Comparison of ENCODE assay signal across 23 cellular contexts in the genomic region with DNA sequence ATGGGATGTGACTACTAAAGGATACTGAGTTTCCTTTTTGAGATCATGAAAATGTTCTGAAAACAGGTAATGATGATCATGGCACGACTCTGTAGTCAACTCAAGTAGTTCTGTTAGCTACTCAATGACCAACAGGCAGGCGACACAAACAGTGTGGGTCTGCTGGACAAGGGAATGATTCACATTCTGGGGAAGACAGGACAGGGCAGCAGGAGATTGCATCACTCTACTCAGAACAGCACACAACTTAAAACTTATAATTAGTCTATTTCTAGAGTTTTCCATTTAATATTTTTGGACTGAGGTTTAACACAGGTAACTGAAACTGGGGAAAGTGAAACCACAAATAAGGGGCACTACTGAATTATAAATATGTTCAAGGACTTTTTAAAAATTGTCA.
A peak's percentile ranks its signal among the peaks of the same experiment; 100 is the strongest.
DNase-seq lines count a peak whose midpoint lies in the region; ATAC-seq and TF ChIP-seq lines count a peak whose summit lies in the region.
"Had no signal": no experiment of that assay in that cellular context is flagged by ENCODE, and none has a peak within 500 bp of the region (broad histone marks: within the 10 kb centered on the region; RNA-seq: fewer than 3 reads in every experiment).

No MANE protein-coding gene starts in this region.

- H3F3A ChIP-seq in GM23248 (ENCODE audit: insufficient read depth): no peaks in the 10 kb centered on the region

- no peak for ATAC-seq in GM21717 (IDR thresholded peaks at IDR 0.05; ENCODE audit: unreplicated experiment)
- ATAC-seq in left lobe of liver: no peak
- ATAC-seq: activated T-cell treated with anti-CD3 and anti-CD28 coated beads, Interleukin-2, amount 50 U/mL, for 72 hours; gastrocnemius medialis; left cardiac atrium; stimulated activated naive CD8-positive, alpha-beta T cell treated with anti-CD3 and anti-CD28 coated beads, Interleukin-15, Interleukin-2, amounts not matched to agents 100 U/mL and 50 U/mL, for 24 hours had no signal

- DNase-seq in GM23248 (peak; percentile 52), adipocyte (ENCODE audit: low read depth) (peak; percentile 64), fibroblast of pulmonary artery (ENCODE audit: low read depth) (peak; percentile 0), renal cortical epithelial cell (ENCODE audit: low read depth) (peak; percentile 33), hippocampal formation (lab: John Stamatoyannopoulos, UW) (no peak), DMS53 treated with DMSO at 0.1 percent for 48 hours (lab: John Stamatoyannopoulos, UW; ENCODE audit: unreplicated experiment) (no peak), left lobe of liver (ENCODE audit: low spot score) (no peak)
- DNase-seq: activated CD8-positive, alpha-beta memory T cell treated with anti-CD3 and anti-CD28 coated beads for 24 hours; activated T-cell treated with anti-CD3 and anti-CD28 coated beads, Interleukin-2, amount 50 U/mL, for 72 hours; CD8-positive, alpha-beta memory T cell; DND-41; gastrocnemius medialis; left cardiac atrium; NCI-H1105 treated with DMSO at 0.1 percent for 48 hours; nephron progenitor cell; RPMI8226; stimulated activated CD4-positive, alpha-beta T cell treated with anti-CD3 and anti-CD28 coated beads, Interleukin-4, amount 100 ng/mL, for 1 hour; stimulated activated naive CD8-positive, alpha-beta T cell treated with anti-CD3 and anti-CD28 coated beads, Interleukin-15, Interleukin-2, amounts not matched to agents 100 U/mL and 50 U/mL, for 24 hours; transverse colon had no signal

- H3K9me2 ChIP-seq in GM23248 (ENCODE audit: insufficient read depth): no peaks in the 10 kb centered on the region

- H4K20me1 ChIP-seq in GM23248 (ENCODE audit: insufficient read depth): no peaks in the 10 kb centered on the region

- no peaks in the 10 kb centered on the region for H3K79me2 ChIP-seq in GM23248 (ENCODE audit: insufficient read depth)

- H3K9me3 ChIP-seq in GM23248 (ENCODE audit: low read depth) (no peaks in the 10 kb centered on the region), adipocyte (ENCODE audit: control insufficient read depth, low read length) (peaks cover 21% of the 10 kb centered on the region)
- H3K9me3 ChIP-seq: prostate gland had no signal

- no peak overlapping the region for H3K4me2 ChIP-seq in GM23248 (ENCODE audit: unreplicated experiment)

- H2AFZ ChIP-seq in GM23248: no peak overlapping the region

- WGBS in GM23248 (ENCODE audit: low coverage in 1 of 2, low lambda C conversion rate in 2 of 2, missing lambda C conversion rate in 2 of 2), 2 experiments: 26 to 46% methylated on average over 2 of the region's 2 CpGs

- no peaks in the 10 kb centered on the region for H3K36me3 ChIP-seq in GM23248 (ENCODE audit: low read depth)
- no peaks in the 10 kb centered on the region for H3K36me3 ChIP-seq in adipocyte (ENCODE audit: control insufficient read depth, insufficient read depth, low read length, severe bottlenecking)
- H3K36me3 ChIP-seq: gastrocnemius medialis, prostate gland, transverse colon had no signal

- H3K27ac ChIP-seq in GM23248: no peak overlapping the region
- H3K27ac ChIP-seq: coronary artery, gastrocnemius medialis, prostate gland, SK-N-MC, transverse colon had no signal

- H3K27me3 ChIP-seq in GM23248 (replicated peaks; ENCODE audit: insufficient read depth): no peaks in the 10 kb centered on the region
- no peaks in the 10 kb centered on the region for H3K27me3 ChIP-seq in adipocyte (replicated peaks; ENCODE audit: control insufficient read depth, insufficient read depth, low read length)
- H3K27me3 ChIP-seq: gastrocnemius medialis, transverse colon had no signal

- H3K4me1 ChIP-seq in GM23248 (ENCODE audit: insufficient read depth): 0 out of 2 replicates have a peak, but pooled peaks cover 5% of the 10 kb centered on the region
- peaks cover 3% of the 10 kb centered on the region for H3K4me1 ChIP-seq in adipocyte (ENCODE audit: control insufficient read depth, insufficient read depth, low read length)
- H3K4me1 ChIP-seq: prostate gland, transverse colon had no signal

- TF ChIP-seq CTCF in fibroblast of pulmonary artery (IDR thresholded peaks at IDR 0.05; ENCODE audit: low read length, missing control alignments): no peak

- H3K4me3 ChIP-seq in GM23248: no peak overlapping the region
- no peak overlapping the region for H3K4me3 ChIP-seq in adipocyte (ENCODE audit: low read length)
- no peak overlapping the region for H3K4me3 ChIP-seq in fibroblast of pulmonary artery (replicated peaks; ENCODE audit: low read depth, low read length)
- H3K4me3 ChIP-seq: coronary artery, gastrocnemius medialis, prostate gland, SK-N-MC, transverse colon had no signal

- in situ Hi-C loops in GM23248 (cut with MboI): no loop called here

- H3K9ac ChIP-seq in GM23248 (no peak overlapping the region), adipocyte (ENCODE audit: low read length) (no peak overlapping the region)

Comparison
In these comparisons a context has a peak if more than half of its experiments do, and no peak if none do; other contexts are left out.
1. DNase-seq: peak in GM23248 (single experiment), adipocyte (single experiment), fibroblast of pulmonary artery (single experiment) and renal cortical epithelial cell (single experiment); none in hippocampal formation (0 of 2), DMS53 treated with DMSO at 0.1 percent for 48 hours (single experiment) and left lobe of liver (single experiment).